1 cellular context compared by ENCODE assay signal in genomic region chr2:73726657-73727056, GRCh38.
TF ChIP-seq lines count a peak whose summit lies in the region.

No MANE protein-coding gene starts in this region.

TF ChIP-seq in K562, 482 proteins besides CTCF, POLR2A, EP300 and RAD21 (continued from another document):
- TF ChIP-seq AFF1 (IDR thresholded peaks at IDR 0.05; ENCODE audit: low read depth in 1 of 2, partially characterized antibody in 2 of 2), result peak in 1 of 2 experiments; percentile 56
